ENCODE assay signal across 1 cellular context in the genomic region with DNA sequence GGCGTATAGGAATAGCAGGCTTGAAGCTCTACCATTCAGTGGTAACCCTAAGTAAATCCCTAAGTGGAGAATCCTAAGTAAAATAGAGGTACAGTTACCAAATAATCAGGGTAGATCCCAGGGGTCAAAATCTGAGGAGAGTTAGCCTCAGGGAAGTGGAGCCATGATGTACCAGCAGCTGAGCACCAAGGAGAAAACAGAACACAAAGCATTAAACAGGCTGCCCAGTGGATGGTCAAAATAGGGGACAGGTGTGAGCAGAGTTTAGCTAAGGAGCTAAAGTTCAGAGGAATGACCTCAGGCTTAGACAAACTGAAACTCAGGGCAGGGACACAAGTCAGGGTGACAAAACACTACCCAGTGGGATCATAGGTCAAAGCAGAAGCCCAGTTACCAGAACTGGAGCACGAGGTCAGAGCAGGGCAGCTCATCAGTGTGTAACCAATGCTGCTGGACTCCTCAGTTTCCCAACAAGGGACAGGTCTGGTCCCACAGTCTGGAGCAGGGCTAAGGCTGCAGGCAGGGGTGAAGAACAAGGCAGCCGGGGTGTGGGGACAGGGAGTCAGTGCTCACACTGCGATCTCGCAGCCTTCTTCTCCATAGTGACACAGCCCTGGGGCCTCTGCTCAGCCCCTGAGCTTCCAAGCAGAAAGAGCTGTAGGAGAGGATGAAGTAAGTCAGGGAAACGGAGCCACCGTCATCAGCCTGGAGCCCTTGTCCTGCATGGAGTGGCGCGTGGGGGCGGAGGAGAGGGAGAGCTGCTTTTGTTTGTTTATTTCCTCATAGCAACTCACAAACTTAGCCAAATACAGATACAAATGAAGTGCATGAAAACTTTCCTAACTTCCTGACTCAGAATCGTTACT.
TF ChIP-seq lines count a peak whose summit lies in the region.

No MANE protein-coding gene starts in this region.

TF ChIP-seq in HepG2, 621 proteins besides CTCF, POLR2A, EP300 and RAD21 (continued from another document and continues in another):
- TF ChIP-seq, protein P1, sequence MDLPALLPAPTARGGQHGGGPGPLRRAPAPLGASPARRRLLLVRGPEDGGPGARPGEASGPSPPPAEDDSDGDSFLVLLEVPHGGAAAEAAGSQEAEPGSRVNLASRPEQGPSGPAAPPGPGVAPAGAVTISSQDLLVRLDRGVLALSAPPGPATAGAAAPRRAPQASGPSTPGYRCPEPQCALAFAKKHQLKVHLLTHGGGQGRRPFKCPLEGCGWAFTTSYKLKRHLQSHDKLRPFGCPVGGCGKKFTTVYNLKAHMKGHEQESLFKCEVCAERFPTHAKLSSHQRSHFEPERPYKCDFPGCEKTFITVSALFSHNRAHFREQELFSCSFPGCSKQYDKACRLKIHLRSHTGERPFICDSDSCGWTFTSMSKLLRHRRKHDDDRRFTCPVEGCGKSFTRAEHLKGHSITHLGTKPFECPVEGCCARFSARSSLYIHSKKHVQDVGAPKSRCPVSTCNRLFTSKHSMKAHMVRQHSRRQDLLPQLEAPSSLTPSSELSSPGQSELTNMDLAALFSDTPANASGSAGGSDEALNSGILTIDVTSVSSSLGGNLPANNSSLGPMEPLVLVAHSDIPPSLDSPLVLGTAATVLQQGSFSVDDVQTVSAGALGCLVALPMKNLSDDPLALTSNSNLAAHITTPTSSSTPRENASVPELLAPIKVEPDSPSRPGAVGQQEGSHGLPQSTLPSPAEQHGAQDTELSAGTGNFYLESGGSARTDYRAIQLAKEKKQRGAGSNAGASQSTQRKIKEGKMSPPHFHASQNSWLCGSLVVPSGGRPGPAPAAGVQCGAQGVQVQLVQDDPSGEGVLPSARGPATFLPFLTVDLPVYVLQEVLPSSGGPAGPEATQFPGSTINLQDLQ (CRISPR knock-in tag; IDR thresholded peaks at IDR 0.05), result peak; percentile 94; the same call in 1 of the 2 replicates
- TF ChIP-seq, protein P2, sequence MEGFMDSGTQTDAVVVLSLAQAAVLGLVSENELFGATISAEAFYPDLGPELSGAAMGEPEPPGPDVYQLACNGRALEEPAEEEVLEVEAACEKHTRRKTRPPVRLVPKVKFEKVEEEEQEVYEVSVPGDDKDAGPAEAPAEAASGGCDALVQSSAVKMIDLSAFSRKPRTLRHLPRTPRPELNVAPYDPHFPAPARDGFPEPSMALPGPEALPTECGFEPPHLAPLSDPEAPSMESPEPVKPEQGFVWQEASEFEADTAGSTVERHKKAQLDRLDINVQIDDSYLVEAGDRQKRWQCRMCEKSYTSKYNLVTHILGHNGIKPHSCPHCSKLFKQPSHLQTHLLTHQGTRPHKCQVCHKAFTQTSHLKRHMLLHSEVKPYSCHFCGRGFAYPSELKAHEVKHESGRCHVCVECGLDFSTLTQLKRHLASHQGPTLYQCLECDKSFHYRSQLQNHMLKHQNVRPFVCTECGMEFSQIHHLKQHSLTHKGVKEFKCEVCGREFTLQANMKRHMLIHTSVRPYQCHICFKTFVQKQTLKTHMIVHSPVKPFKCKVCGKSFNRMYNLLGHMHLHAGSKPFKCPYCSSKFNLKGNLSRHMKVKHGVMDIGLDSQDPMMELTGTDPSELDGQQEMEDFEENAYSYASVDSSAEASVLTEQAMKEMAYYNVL (CRISPR knock-in tag; IDR thresholded peaks at IDR 0.05; ENCODE audit: borderline replicate concordance), result peak; percentile 98
- TF ChIP-seq NFKB2 (CRISPR knock-in tag; IDR thresholded peaks at IDR 0.05; ENCODE audit: borderline replicate concordance) (peak; percentile 93; the same call in 1 of the 2 replicates), ZNF317 (CRISPR knock-in tag; IDR thresholded peaks at IDR 0.05) (peak; percentile 91), BRD4 (CRISPR knock-in tag; IDR thresholded peaks at IDR 0.05) (peak; percentile 97), MXI1 (IDR thresholded peaks at IDR 0.05; ENCODE audit: borderline replicate concordance, low read depth, low read length) (no peak; the same call in 2 of the 3 replicates), ZNF615 (CRISPR knock-in tag; IDR thresholded peaks at IDR 0.05; ENCODE audit: borderline replicate concordance) (peak; percentile 84; the same call in 1 of the 2 replicates), CAMTA2 (CRISPR knock-in tag; IDR thresholded peaks at IDR 0.05; ENCODE audit: borderline replicate concordance) (peak; percentile 37), KLF15 (CRISPR knock-in tag; IDR thresholded peaks at IDR 0.05; ENCODE audit: borderline replicate concordance) (no peak), DR1 (CRISPR knock-in tag; IDR thresholded peaks at IDR 0.05) (no peak), ZNF775 (CRISPR knock-in tag; IDR thresholded peaks at IDR 0.05; ENCODE audit: borderline replicate concordance) (no peak), HNF4A (CRISPR knock-in tag; IDR thresholded peaks at IDR 0.05) (peak; percentile 100), REPIN1 (CRISPR knock-in tag; IDR thresholded peaks at IDR 0.05; ENCODE audit: borderline replicate concordance, low read depth) (peak; percentile 97), STAT5B (CRISPR knock-in tag; IDR thresholded peaks at IDR 0.05) (peak; percentile 79; the same call in 1 of the 2 replicates), NCOA2 (CRISPR knock-in tag; IDR thresholded peaks at IDR 0.05) (peak; percentile 97), ZNF75D (CRISPR knock-in tag; IDR thresholded peaks at IDR 0.05; ENCODE audit: borderline replicate concordance) (no peak), ZNF629 (CRISPR knock-in tag; conservative IDR thresholded peaks at IDR 0.05) (peak; percentile 93), ZNF253 (CRISPR knock-in tag; IDR thresholded peaks at IDR 0.05; ENCODE audit: borderline replicate concordance) (peak; percentile 86), PAX8 (CRISPR knock-in tag; IDR thresholded peaks at IDR 0.05; ENCODE audit: borderline replicate concordance) (0 out of 2 replicates have a peak, but pooled peaks have one; percentile 83), ZFX (CRISPR knock-in tag; IDR thresholded peaks at IDR 0.05; ENCODE audit: low read depth) (peak; percentile 78)
- TF ChIP-seq, protein P3, sequence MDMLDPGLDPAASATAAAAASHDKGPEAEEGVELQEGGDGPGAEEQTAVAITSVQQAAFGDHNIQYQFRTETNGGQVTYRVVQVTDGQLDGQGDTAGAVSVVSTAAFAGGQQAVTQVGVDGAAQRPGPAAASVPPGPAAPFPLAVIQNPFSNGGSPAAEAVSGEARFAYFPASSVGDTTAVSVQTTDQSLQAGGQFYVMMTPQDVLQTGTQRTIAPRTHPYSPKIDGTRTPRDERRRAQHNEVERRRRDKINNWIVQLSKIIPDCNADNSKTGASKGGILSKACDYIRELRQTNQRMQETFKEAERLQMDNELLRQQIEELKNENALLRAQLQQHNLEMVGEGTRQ (IDR thresholded peaks at IDR 0.05; ENCODE audit: low read depth, low read length), result no peak
- TF ChIP-seq, protein P3 (CRISPR knock-in tag; IDR thresholded peaks at IDR 0.05; ENCODE audit: borderline replicate concordance), result no peak
- TF ChIP-seq, protein P4, sequence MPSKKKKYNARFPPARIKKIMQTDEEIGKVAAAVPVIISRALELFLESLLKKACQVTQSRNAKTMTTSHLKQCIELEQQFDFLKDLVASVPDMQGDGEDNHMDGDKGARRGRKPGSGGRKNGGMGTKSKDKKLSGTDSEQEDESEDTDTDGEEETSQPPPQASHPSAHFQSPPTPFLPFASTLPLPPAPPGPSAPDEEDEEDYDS (CRISPR knock-in tag; IDR thresholded peaks at IDR 0.05), result peak; percentile 79
- TF ChIP-seq, protein P5, sequence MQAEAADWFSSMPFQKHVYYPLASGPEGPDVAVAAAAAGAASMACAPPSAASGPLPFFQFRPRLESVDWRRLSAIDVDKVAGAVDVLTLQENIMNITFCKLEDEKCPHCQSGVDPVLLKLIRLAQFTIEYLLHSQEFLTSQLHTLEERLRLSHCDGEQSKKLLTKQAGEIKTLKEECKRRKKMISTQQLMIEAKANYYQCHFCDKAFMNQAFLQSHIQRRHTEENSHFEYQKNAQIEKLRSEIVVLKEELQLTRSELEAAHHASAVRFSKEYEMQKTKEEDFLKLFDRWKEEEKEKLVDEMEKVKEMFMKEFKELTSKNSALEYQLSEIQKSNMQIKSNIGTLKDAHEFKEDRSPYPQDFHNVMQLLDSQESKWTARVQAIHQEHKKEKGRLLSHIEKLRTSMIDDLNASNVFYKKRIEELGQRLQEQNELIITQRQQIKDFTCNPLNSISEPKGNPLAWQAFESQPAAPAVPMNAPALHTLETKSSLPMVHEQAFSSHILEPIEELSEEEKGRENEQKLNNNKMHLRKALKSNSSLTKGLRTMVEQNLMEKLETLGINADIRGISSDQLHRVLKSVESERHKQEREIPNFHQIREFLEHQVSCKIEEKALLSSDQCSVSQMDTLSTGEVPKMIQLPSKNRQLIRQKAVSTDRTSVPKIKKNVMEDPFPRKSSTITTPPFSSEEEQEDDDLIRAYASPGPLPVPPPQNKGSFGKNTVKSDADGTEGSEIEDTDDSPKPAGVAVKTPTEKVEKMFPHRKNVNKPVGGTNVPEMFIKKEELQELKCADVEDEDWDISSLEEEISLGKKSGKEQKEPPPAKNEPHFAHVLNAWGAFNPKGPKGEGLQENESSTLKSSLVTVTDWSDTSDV (CRISPR knock-in tag; IDR thresholded peaks at IDR 0.05), result no peak
- TF ChIP-seq, protein P6, sequence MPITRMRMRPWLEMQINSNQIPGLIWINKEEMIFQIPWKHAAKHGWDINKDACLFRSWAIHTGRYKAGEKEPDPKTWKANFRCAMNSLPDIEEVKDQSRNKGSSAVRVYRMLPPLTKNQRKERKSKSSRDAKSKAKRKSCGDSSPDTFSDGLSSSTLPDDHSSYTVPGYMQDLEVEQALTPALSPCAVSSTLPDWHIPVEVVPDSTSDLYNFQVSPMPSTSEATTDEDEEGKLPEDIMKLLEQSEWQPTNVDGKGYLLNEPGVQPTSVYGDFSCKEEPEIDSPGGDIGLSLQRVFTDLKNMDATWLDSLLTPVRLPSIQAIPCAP (CRISPR knock-in tag; IDR thresholded peaks at IDR 0.05; ENCODE audit: low read depth), result no peak
- TF ChIP-seq, protein P7, sequence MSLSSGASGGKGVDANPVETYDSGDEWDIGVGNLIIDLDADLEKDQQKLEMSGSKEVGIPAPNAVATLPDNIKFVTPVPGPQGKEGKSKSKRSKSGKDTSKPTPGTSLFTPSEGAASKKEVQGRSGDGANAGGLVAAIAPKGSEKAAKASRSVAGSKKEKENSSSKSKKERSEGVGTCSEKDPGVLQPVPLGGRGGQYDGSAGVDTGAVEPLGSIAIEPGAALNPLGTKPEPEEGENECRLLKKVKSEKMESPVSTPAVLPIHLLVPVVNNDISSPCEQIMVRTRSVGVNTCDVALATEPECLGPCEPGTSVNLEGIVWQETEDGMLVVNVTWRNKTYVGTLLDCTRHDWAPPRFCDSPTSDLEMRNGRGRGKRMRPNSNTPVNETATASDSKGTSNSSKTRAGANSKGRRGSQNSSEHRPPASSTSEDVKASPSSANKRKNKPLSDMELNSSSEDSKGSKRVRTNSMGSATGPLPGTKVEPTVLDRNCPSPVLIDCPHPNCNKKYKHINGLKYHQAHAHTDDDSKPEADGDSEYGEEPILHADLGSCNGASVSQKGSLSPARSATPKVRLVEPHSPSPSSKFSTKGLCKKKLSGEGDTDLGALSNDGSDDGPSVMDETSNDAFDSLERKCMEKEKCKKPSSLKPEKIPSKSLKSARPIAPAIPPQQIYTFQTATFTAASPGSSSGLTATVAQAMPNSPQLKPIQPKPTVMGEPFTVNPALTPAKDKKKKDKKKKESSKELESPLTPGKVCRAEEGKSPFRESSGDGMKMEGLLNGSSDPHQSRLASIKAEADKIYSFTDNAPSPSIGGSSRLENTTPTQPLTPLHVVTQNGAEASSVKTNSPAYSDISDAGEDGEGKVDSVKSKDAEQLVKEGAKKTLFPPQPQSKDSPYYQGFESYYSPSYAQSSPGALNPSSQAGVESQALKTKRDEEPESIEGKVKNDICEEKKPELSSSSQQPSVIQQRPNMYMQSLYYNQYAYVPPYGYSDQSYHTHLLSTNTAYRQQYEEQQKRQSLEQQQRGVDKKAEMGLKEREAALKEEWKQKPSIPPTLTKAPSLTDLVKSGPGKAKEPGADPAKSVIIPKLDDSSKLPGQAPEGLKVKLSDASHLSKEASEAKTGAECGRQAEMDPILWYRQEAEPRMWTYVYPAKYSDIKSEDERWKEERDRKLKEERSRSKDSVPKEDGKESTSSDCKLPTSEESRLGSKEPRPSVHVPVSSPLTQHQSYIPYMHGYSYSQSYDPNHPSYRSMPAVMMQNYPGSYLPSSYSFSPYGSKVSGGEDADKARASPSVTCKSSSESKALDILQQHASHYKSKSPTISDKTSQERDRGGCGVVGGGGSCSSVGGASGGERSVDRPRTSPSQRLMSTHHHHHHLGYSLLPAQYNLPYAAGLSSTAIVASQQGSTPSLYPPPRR (CRISPR knock-in tag; IDR thresholded peaks at IDR 0.05; ENCODE audit: borderline replicate concordance), result peak; percentile 96
- TF ChIP-seq, protein P8, sequence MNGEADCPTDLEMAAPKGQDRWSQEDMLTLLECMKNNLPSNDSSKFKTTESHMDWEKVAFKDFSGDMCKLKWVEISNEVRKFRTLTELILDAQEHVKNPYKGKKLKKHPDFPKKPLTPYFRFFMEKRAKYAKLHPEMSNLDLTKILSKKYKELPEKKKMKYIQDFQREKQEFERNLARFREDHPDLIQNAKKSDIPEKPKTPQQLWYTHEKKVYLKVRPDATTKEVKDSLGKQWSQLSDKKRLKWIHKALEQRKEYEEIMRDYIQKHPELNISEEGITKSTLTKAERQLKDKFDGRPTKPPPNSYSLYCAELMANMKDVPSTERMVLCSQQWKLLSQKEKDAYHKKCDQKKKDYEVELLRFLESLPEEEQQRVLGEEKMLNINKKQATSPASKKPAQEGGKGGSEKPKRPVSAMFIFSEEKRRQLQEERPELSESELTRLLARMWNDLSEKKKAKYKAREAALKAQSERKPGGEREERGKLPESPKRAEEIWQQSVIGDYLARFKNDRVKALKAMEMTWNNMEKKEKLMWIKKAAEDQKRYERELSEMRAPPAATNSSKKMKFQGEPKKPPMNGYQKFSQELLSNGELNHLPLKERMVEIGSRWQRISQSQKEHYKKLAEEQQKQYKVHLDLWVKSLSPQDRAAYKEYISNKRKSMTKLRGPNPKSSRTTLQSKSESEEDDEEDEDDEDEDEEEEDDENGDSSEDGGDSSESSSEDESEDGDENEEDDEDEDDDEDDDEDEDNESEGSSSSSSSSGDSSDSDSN (CRISPR knock-in tag; IDR thresholded peaks at IDR 0.05), result peak; percentile 56; the same call in 1 of the 2 replicates
- TF ChIP-seq, protein P9, sequence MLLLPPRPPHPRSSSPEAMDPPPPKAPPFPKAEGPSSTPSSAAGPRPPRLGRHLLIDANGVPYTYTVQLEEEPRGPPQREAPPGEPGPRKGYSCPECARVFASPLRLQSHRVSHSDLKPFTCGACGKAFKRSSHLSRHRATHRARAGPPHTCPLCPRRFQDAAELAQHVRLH (CRISPR knock-in tag; IDR thresholded peaks at IDR 0.05; ENCODE audit: borderline replicate concordance, low read depth), result peak; percentile 98; the same call in 1 of the 2 replicates
- TF ChIP-seq, protein P10, sequence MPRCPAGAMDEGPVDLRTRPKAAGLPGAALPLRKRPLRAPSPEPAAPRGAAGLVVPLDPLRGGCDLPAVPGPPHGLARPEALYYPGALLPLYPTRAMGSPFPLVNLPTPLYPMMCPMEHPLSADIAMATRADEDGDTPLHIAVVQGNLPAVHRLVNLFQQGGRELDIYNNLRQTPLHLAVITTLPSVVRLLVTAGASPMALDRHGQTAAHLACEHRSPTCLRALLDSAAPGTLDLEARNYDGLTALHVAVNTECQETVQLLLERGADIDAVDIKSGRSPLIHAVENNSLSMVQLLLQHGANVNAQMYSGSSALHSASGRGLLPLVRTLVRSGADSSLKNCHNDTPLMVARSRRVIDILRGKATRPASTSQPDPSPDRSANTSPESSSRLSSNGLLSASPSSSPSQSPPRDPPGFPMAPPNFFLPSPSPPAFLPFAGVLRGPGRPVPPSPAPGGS (CRISPR knock-in tag; IDR thresholded peaks at IDR 0.05), result peak; percentile 56; the same call in 1 of the 2 replicates
